Comparison of ENCODE assay signal across 8 cellular contexts in genomic region chr6:68967549-68968300, GRCh38.
DNase-seq lines count a peak whose midpoint lies in the region; ATAC-seq and TF ChIP-seq lines count a peak whose summit lies in the region.

No MANE protein-coding gene starts in this region.

- H2AK5ac ChIP-seq in mesendoderm (ENCODE audit: low read length): no peak overlapping the region

- ATAC-seq in GM18861 (IDR thresholded peaks at IDR 0.05; ENCODE audit: unreplicated experiment) (peak; percentile 78), HG03025 (IDR thresholded peaks at IDR 0.05; ENCODE audit: low FRiP score, unreplicated experiment) (peak; percentile 90)

- H2BK15ac ChIP-seq in mesendoderm (replicated peaks; ENCODE audit: low read depth): no peak overlapping the region

- no peak overlapping the region for H3K9ac ChIP-seq in mesendoderm (ENCODE audit: low read length)

- H3K56ac ChIP-seq in mesendoderm (ENCODE audit: low read length): no peak overlapping the region

- WGBS in mesendoderm (ENCODE audit: extremely low coverage, insufficient coverage, low lambda C conversion rate): no CpG with 5 or more reads among the region's 11 CpGs
- 31 to 42% (median 41%) methylated on average over 11 of the region's 11 CpGs for WGBS in stomach, 5 donors

- H3K27ac ChIP-seq in mesendoderm (ENCODE audit: low read depth, low read length): no peak overlapping the region
- no peak overlapping the region for H3K27ac ChIP-seq in stomach

- no peak overlapping the region for H3K4ac ChIP-seq in mesendoderm (ENCODE audit: low read depth, low read length)

- TF ChIP-seq EP300 in stomach (IDR thresholded peaks at IDR 0.05): no peak

- H3K4me2 ChIP-seq in mesendoderm (ENCODE audit: low read length): no peak overlapping the region

- H4K5ac ChIP-seq in mesendoderm (ENCODE audit: low read length): no peak overlapping the region

- no peak overlapping the region for H3K23ac ChIP-seq in mesendoderm (ENCODE audit: low read length)

- H3K79me1 ChIP-seq in mesendoderm (ENCODE audit: low read length): no peaks in the 10 kb centered on the region

- no peaks in the 10 kb centered on the region for H3K9me3 Mint-ChIP-seq in activated CD4-positive, alpha-beta T cell treated with anti-CD3 and anti-CD28 coated beads, Interleukin-2, amount 10 ng/mL, durations not matched to agents 24 days and 14 days

- H2BK120ac ChIP-seq in mesendoderm (ENCODE audit: low read depth, low read length): no peak overlapping the region

- H3K9me3 ChIP-seq in stomach: no peaks in the 10 kb centered on the region

- H3K27me3 Mint-ChIP-seq in activated CD4-positive, alpha-beta T cell treated with anti-CD3 and anti-CD28 coated beads, Interleukin-2, amount 10 ng/mL, durations not matched to agents 24 days and 14 days: no peaks in the 10 kb centered on the region

- no peaks in the 10 kb centered on the region for H3K4me1 ChIP-seq in mesendoderm (ENCODE audit: control insufficient read depth, low read depth, low read length)
- no peaks in the 10 kb centered on the region for H3K4me1 ChIP-seq in stomach

- POLR2A ChIA-PET in BJ (lab: Charles Lee): interaction anchor here (0.6 to 0.7 kb wide), 2 partner anchors 147 to 1198 kb away, joined by 4 to 6 read pairs; no protein-coding TSS in a partner anchor

- no peak overlapping the region for H2BK5ac ChIP-seq in mesendoderm (ENCODE audit: low read length)

- no peaks in the 10 kb centered on the region for H3K27me3 ChIP-seq in BJ (ENCODE audit: control insufficient read depth, insufficient read depth, low read length)
- H3K27me3 ChIP-seq in mesendoderm (ENCODE audit: insufficient read depth, low read length, poor library complexity): no peaks in the 10 kb centered on the region
- no peaks in the 10 kb centered on the region for H3K27me3 ChIP-seq in stomach

- H3K4me3 ChIP-seq in BJ (ENCODE audit: low read depth, low read length): no peak overlapping the region
- no peak overlapping the region for H3K4me3 ChIP-seq in mesendoderm (ENCODE audit: low read length)
- H3K4me3 ChIP-seq in stomach: no peak overlapping the region

- intact Hi-C loops in activated CD4-positive, alpha-beta T cell treated with anti-CD3 and anti-CD28 coated beads, Interleukin-2, amount 10 ng/mL, durations not matched to agents 24 days and 14 days (cut with micrococcal nuclease): loop anchor here (2.0 to 5.0 kb wide), 2 partner anchors 91 to 330 kb away; partner anchors contain the start of gene ADGRB3
- intact Hi-C loops in stomach (cut with DNase I; ENCODE audit: low total_unique reads): no loop called here

- no peak for TF ChIP-seq POLR2A in stomach (IDR thresholded peaks at IDR 0.05)

- no peaks in the 10 kb centered on the region for H3K79me2 ChIP-seq in mesendoderm (ENCODE audit: control insufficient read depth, insufficient read depth, low read length)

- H3K27ac Mint-ChIP-seq in activated CD4-positive, alpha-beta T cell treated with anti-CD3 and anti-CD28 coated beads, Interleukin-2, amount 10 ng/mL, durations not matched to agents 24 days and 14 days: no peak overlapping the region

- H3K4me1 Mint-ChIP-seq in activated CD4-positive, alpha-beta T cell treated with anti-CD3 and anti-CD28 coated beads, Interleukin-2, amount 10 ng/mL, durations not matched to agents 24 days and 14 days: peaks cover 6% of the 10 kb centered on the region

- H3K18ac ChIP-seq in mesendoderm (ENCODE audit: low read length): no peak overlapping the region

- no peak overlapping the region for H4K8ac ChIP-seq in mesendoderm (ENCODE audit: low read depth, low read length)

- CTCF ChIA-PET in BJ (lab: Yijun Ruan, JAX): interaction anchor here (0.6 to 1.6 kb wide), 7 partner anchors 8 to 130 kb away, joined by 3 to 6 read pairs (median 4); no protein-coding TSS in a partner anchor

- TF ChIP-seq CTCF in BJ (IDR thresholded peaks at IDR 0.05; ENCODE audit: insufficient read depth, low read depth, low read length) (peak; percentile 91), stomach (IDR thresholded peaks at IDR 0.05) (peak in 5 of 7 experiments; percentile 25 to 85 (median 62))

- H3K36me3 ChIP-seq in BJ (ENCODE audit: control insufficient read depth, insufficient read depth, low read length): no peaks in the 10 kb centered on the region
- no peaks in the 10 kb centered on the region for H3K36me3 ChIP-seq in mesendoderm (ENCODE audit: control insufficient read depth, insufficient read depth, low read length)
- no peaks in the 10 kb centered on the region for H3K36me3 ChIP-seq in stomach

- H3K4me3 Mint-ChIP-seq in activated CD4-positive, alpha-beta T cell treated with anti-CD3 and anti-CD28 coated beads, Interleukin-2, amount 10 ng/mL, durations not matched to agents 24 days and 14 days: no peak overlapping the region

- no peaks in the 10 kb centered on the region for H3K36me3 Mint-ChIP-seq in activated CD4-positive, alpha-beta T cell treated with anti-CD3 and anti-CD28 coated beads, Interleukin-2, amount 10 ng/mL, durations not matched to agents 24 days and 14 days (ENCODE audit: low read depth)

- DNase-seq in BJ (ENCODE audit: low read depth) (no peak), NCI-H2171 (lab: John Stamatoyannopoulos, UW) (peak; percentile 46), mesendoderm (peak; percentile 71), stomach (peak; percentile 57)
- peak; percentile 89 for DNase-seq in activated CD4-positive, alpha-beta T cell treated with anti-CD3 and anti-CD28 coated beads, Interleukin-2, amount 10 ng/mL, durations not matched to agents 24 days and 14 days
- peak; percentile 12 for DNase-seq in effector CD4-positive, alpha-beta T cell
